ENCODE assay signal across 27 cellular contexts in the genomic region with DNA sequence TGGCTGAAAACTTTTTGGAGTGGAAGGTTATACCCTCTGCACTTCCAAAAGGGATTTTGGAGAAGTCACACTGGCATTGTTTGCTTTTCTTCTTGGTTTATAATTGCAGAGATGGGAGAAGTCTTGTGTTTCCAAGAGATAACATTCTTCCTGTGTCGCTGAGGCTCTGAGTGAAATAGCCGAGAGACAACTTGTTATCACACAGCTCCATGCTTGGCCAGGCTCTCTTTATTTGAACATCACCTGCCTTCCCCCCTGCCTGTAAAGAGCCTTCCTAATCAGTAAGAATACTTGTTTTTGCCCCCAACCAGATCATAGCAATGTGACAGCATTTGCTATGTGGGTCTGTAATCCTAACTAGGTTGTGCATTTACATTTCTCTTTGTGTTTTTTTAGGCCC.
DNase-seq lines count a peak whose midpoint lies in the region; ATAC-seq, FAIRE-seq and TF ChIP-seq lines count a peak whose summit lies in the region.
"Had no signal": no experiment of that assay in that cellular context is flagged by ENCODE, and none has a peak within 500 bp of the region (broad histone marks: within the 10 kb centered on the region; RNA-seq: fewer than 3 reads in every experiment).

No MANE protein-coding gene starts in this region.

- no peaks in the 10 kb centered on the region for H3K27me3 Mint-ChIP-seq in endodermal cell (ENCODE audit: insufficient read depth)
- no peaks in the 10 kb centered on the region for H3K27me3 Mint-ChIP-seq in activated CD8-positive, alpha-beta T cell treated with anti-CD3 and anti-CD28 coated beads for 36 hours
- H3K27me3 Mint-ChIP-seq: CD4-positive, alpha-beta memory T cell; CD4-positive, CD25-positive, alpha-beta regulatory T cell had no signal

- H3K79me1 ChIP-seq in mesendoderm (ENCODE audit: low read length), result peaks cover 5% of the 10 kb centered on the region

- H3K27ac ChIP-seq in K562 (ENCODE audit: extremely low read depth, low read depth, low read length), result no peak overlapping the region
- no peak overlapping the region for H3K27ac ChIP-seq in endodermal cell (ENCODE audit: low read depth, low read length)
- H3K27ac ChIP-seq in mesendoderm (ENCODE audit: low read depth, low read length), result peak overlapping the region; percentile 31
- no peak overlapping the region for H3K27ac ChIP-seq in coronary artery
- H3K27ac ChIP-seq: BLaER1 had no signal

- FAIRE-seq in K562 (lab: Jason Lieb, UNC), result no peak
- FAIRE-seq: A204.1, GM12878, GM12892, GM18507 had no signal

- H3K9me3 Mint-ChIP-seq in endodermal cell, result peaks cover 55% of the 10 kb centered on the region
- H3K9me3 Mint-ChIP-seq in activated CD8-positive, alpha-beta T cell treated with anti-CD3 and anti-CD28 coated beads for 36 hours, result peaks cover 7% of the 10 kb centered on the region

- WGBS in K562 (ENCODE audit: insufficient coverage, low coverage, missing lambda C conversion rate), result 0% methylated on average over 2 of the region's 2 CpGs
- 10% methylated on average over 2 of the region's 2 CpGs; no CpG with 5 or more reads in 1 of the 2 experiments for WGBS in endodermal cell (ENCODE audit: insufficient coverage in 1 of 2, insufficient read length in 1 of 2), 2 experiments
- no CpG with 5 or more reads among the region's 2 CpGs for WGBS in mesendoderm (ENCODE audit: extremely low coverage, insufficient coverage, low lambda C conversion rate)

- DNase-seq in K562 (ENCODE audit: extremely low read depth in 1 of 4, low spot score in 3 of 4) (peak in 1 of 4 experiments; percentile 13), endodermal cell (peak; percentile 53), mesendoderm (peak; percentile 75), coronary artery (ENCODE audit: low spot score) (no peak), OCI-M1 (lab: John Stamatoyannopoulos, UW) (no peak)
- no peak for DNase-seq in activated CD8-positive, alpha-beta T cell treated with anti-CD3 and anti-CD28 coated beads for 36 hours
- DNase-seq: 8988T; ACHN; BE2C; C1 segment of cervical spinal cord; CD4-positive, alpha-beta memory T cell; CD4-positive, CD25-positive, alpha-beta regulatory T cell; CD8-positive, alpha-beta memory T cell; COR-L47; DMS 273 treated with DMSO at 0.1 percent for 48 hours; DMS153; DMS53; DMS79; DND-41; EL; GDM1 had no signal

- H3K4ac ChIP-seq in mesendoderm (ENCODE audit: low read depth, low read length), result no peak overlapping the region

- no peak overlapping the region for H2BK120ac ChIP-seq in mesendoderm (ENCODE audit: low read depth, low read length)

- intact Hi-C loops in K562 (cut with micrococcal nuclease), result no loop called here
- intact Hi-C loops in activated CD8-positive, alpha-beta T cell treated with anti-CD3 and anti-CD28 coated beads for 36 hours (cut with micrococcal nuclease), result no loop called here

- H3K4me1 ChIP-seq in K562 (replicated peaks in 1 of 2; ENCODE audit: control insufficient read depth in 2 of 2, insufficient read depth in 2 of 2, low read length in 2 of 2) (no peaks in the 10 kb centered on the region), endodermal cell (ENCODE audit: control insufficient read depth, insufficient read depth, low read length) (peaks cover 11% of the 10 kb centered on the region), mesendoderm (ENCODE audit: control insufficient read depth, low read depth, low read length) (peaks cover 9% of the 10 kb centered on the region)
- H3K4me1 ChIP-seq: BE2C, BLaER1 had no signal

- TF ChIP-seq POLR2A in K562 (conservative IDR thresholded peaks at IDR 0.05), result no peak

- TF ChIP-seq EP300 in K562 (IDR thresholded peaks at IDR 0.05; ENCODE audit: low read length), result no peak

- no peak overlapping the region for H3K4me2 ChIP-seq in K562 (ENCODE audit: insufficient read depth, low read length)
- no peak overlapping the region for H3K4me2 ChIP-seq in mesendoderm (ENCODE audit: low read length)
- H3K4me2 ChIP-seq: BLaER1 had no signal

- no peak overlapping the region for H2AK5ac ChIP-seq in mesendoderm (ENCODE audit: low read length)

- H3K9ac ChIP-seq in K562 (ENCODE audit: insufficient read depth in 1 of 2, low read depth in 2 of 2, low read length in 2 of 2), result no peak overlapping the region
- no peak overlapping the region for H3K9ac ChIP-seq in endodermal cell (ENCODE audit: extremely low read depth, low read length, poor library complexity, severe bottlenecking)
- no peak overlapping the region for H3K9ac ChIP-seq in mesendoderm (ENCODE audit: low read length)
- H3K9ac ChIP-seq: BLaER1 had no signal

- H2BK5ac ChIP-seq in mesendoderm (ENCODE audit: low read length), result peak overlapping the region; percentile 47

- no peaks in the 10 kb centered on the region for H4K20me1 ChIP-seq in K562 (replicated peaks; ENCODE audit: control insufficient read depth, insufficient read depth, low read length)
- H4K20me1 ChIP-seq: BLaER1 had no signal

- H2BK15ac ChIP-seq in mesendoderm (replicated peaks; ENCODE audit: low read depth), result no peak overlapping the region

- H3K36me3 ChIP-seq in K562 (ENCODE audit: control insufficient read depth, insufficient read depth, low read length) (no peaks in the 10 kb centered on the region), endodermal cell (ENCODE audit: control insufficient read depth, insufficient read depth, low read length) (peaks cover 49% of the 10 kb centered on the region), mesendoderm (ENCODE audit: control insufficient read depth, insufficient read depth, low read length) (no peaks in the 10 kb centered on the region)
- H3K36me3 ChIP-seq: BE2C, BLaER1 had no signal

- peak overlapping the region; percentile 0 for H3K56ac ChIP-seq in mesendoderm (ENCODE audit: low read length)

- H4K8ac ChIP-seq in mesendoderm (ENCODE audit: low read depth, low read length), result no peak overlapping the region

- in situ Hi-C loops in K562 (cut with MboI), result no loop called here

- CTCF ChIA-PET in K562 (lab: Yijun Ruan, JAX; ENCODE audit: low intra/inter-chr PET ratio), result no interaction called here
- CTCF ChIA-PET in activated CD8-positive, alpha-beta T cell treated with anti-CD3 and anti-CD28 coated beads for 36 hours (lab: Charles Lee), result no interaction called here

- H3K9me1 ChIP-seq in K562 (ENCODE audit: control insufficient read depth, insufficient read depth, low read length), result no peaks in the 10 kb centered on the region

- H3K27me3 ChIP-seq in K562 (ENCODE audit: control insufficient read depth in 2 of 2, insufficient read depth in 2 of 2, low read length in 2 of 2), result no peaks in the 10 kb centered on the region
- H3K27me3 ChIP-seq in endodermal cell (ENCODE audit: control insufficient read depth, insufficient read depth, low read length, poor library complexity, severe bottlenecking), result no peaks in the 10 kb centered on the region
- H3K27me3 ChIP-seq in mesendoderm (ENCODE audit: insufficient read depth, low read length, poor library complexity), result no peaks in the 10 kb centered on the region
- H3K27me3 ChIP-seq: BE2C, BLaER1 had no signal

- no peaks in the 10 kb centered on the region for H3K9me3 ChIP-seq in K562 (replicated peaks; ENCODE audit: control insufficient read depth, insufficient read depth, low read depth, low read length)
- peaks cover 64% of the 10 kb centered on the region for H3K9me3 ChIP-seq in endodermal cell (ENCODE audit: control insufficient read depth, low read length)
- H3K9me3 ChIP-seq: BE2C, BLaER1 had no signal

- no peak overlapping the region for H3K18ac ChIP-seq in mesendoderm (ENCODE audit: low read length)

- H3K4me1 Mint-ChIP-seq in endodermal cell, result peaks cover 28% of the 10 kb centered on the region
- H3K4me1 Mint-ChIP-seq in activated CD8-positive, alpha-beta T cell treated with anti-CD3 and anti-CD28 coated beads for 36 hours (ENCODE audit: low read depth), result no peaks in the 10 kb centered on the region
- H3K4me1 Mint-ChIP-seq: CD14-positive monocyte; CD4-positive, alpha-beta memory T cell; CD4-positive, CD25-positive, alpha-beta regulatory T cell; CD8-positive, alpha-beta memory T cell had no signal

- POLR2A ChIA-PET in K562 (lab: Yijun Ruan, JAX), result interaction anchor here (0.6 kb wide), 1 partner anchor 28 kb away, joined by 3 read pairs; no protein-coding TSS in a partner anchor
- POLR2A ChIA-PET in activated CD8-positive, alpha-beta T cell treated with anti-CD3 and anti-CD28 coated beads for 36 hours (lab: Charles Lee), result no interaction called here

- ATAC-seq in K562, result no peak
- no peak for ATAC-seq in activated CD8-positive, alpha-beta T cell treated with anti-CD3 and anti-CD28 coated beads for 36 hours
- ATAC-seq: GM12878 had no signal

- BruUV-seq in K562 (replicated peaks; lab: Mats Ljungman, UMichigan), result no TSS peak

- H3K36me3 Mint-ChIP-seq in endodermal cell (ENCODE audit: low read depth), result peaks cover 63% of the 10 kb centered on the region
- H3K36me3 Mint-ChIP-seq in activated CD8-positive, alpha-beta T cell treated with anti-CD3 and anti-CD28 coated beads for 36 hours (ENCODE audit: low read depth), result no peaks in the 10 kb centered on the region
- H3K36me3 Mint-ChIP-seq: CD14-positive monocyte; CD4-positive, alpha-beta memory T cell; CD4-positive, CD25-positive, alpha-beta regulatory T cell; CD8-positive, alpha-beta memory T cell had no signal

- no peak overlapping the region for H3K4me3 ChIP-seq in K562
- H3K4me3 ChIP-seq in endodermal cell (ENCODE audit: low read length), result peak overlapping the region; percentile 63
- no peak overlapping the region for H3K4me3 ChIP-seq in mesendoderm (ENCODE audit: low read length)
- no peak overlapping the region for H3K4me3 ChIP-seq in coronary artery
- H3K4me3 ChIP-seq: BLaER1, GM12878 had no signal

- H3K79me2 ChIP-seq in K562 (ENCODE audit: control insufficient read depth, insufficient read depth, low read length) (no peaks in the 10 kb centered on the region), mesendoderm (ENCODE audit: control insufficient read depth, insufficient read depth, low read length) (peaks cover 2% of the 10 kb centered on the region)

- no peak overlapping the region for H3K23ac ChIP-seq in mesendoderm (ENCODE audit: low read length)

- no peak overlapping the region for H2AFZ ChIP-seq in K562 (ENCODE audit: low read depth, low read length)

- TF ChIP-seq CTCF in K562 (IDR thresholded peaks at IDR 0.05 in 2 of 3, conservative IDR thresholded peaks at IDR 0.05 in 1 of 3; ENCODE audit: insufficient read depth in 2 of 3, low read depth in 1 of 3, low read length in 3 of 3) (no peak), endodermal cell (conservative IDR thresholded peaks at IDR 0.05) (no peak), coronary artery (IDR thresholded peaks at IDR 0.05) (no peak)
- no peak for TF ChIP-seq CTCF in activated CD8-positive, alpha-beta T cell treated with anti-CD3 and anti-CD28 coated beads for 36 hours (IDR thresholded peaks at IDR 0.05)

- no peak for TF ChIP-seq RAD21 in K562 (CRISPR knock-in tag; conservative IDR thresholded peaks at IDR 0.05 in 1 of 2, IDR thresholded peaks at IDR 0.05 in 1 of 2)

- no peak overlapping the region for H3K4me3 Mint-ChIP-seq in endodermal cell
- H3K4me3 Mint-ChIP-seq in activated CD8-positive, alpha-beta T cell treated with anti-CD3 and anti-CD28 coated beads for 36 hours, result no peak overlapping the region
- H3K4me3 Mint-ChIP-seq: CD14-positive monocyte; CD4-positive, alpha-beta memory T cell; CD4-positive, CD25-positive, alpha-beta regulatory T cell; CD8-positive, alpha-beta memory T cell had no signal

- H3K27ac Mint-ChIP-seq in endodermal cell, result peak overlapping the region; percentile 37
- H3K27ac Mint-ChIP-seq in activated CD8-positive, alpha-beta T cell treated with anti-CD3 and anti-CD28 coated beads for 36 hours, result no peak overlapping the region
- H3K27ac Mint-ChIP-seq: CD14-positive monocyte; CD4-positive, alpha-beta memory T cell; CD4-positive, CD25-positive, alpha-beta regulatory T cell; CD8-positive, alpha-beta memory T cell had no signal

- H4K5ac ChIP-seq in mesendoderm (ENCODE audit: low read length), result no peak overlapping the region

Comparison
In these comparisons a context has a peak if more than half of its experiments do, and no peak if none do; other contexts are left out.
1. DNase-seq: peak in endodermal cell (single experiment) and mesendoderm (single experiment); none in coronary artery (single experiment), OCI-M1 (single experiment) and activated CD8-positive, alpha-beta T cell treated with anti-CD3 and anti-CD28 coated beads for 36 hours (single experiment).